ENCODE assay signal across 25 cellular contexts in genomic region chr1:204659061-204659460, GRCh38. TPM values are rescaled to one million over a fixed set of nuclear protein-coding genes. Genes with fewer than 3 reads are reported as not detected.
DNase-seq lines count a peak whose midpoint lies in the region.
"Had no signal": no experiment of that assay in that cellular context is flagged by ENCODE, and none has a peak within 500 bp of the region (broad histone marks: within the 10 kb centered on the region; RNA-seq: fewer than 3 reads in every experiment).

No MANE protein-coding gene starts in this region.

- H3K14ac ChIP-seq in neuronal stem cell (ENCODE audit: low read length) = no peak overlapping the region

- no peak overlapping the region for H2BK120ac ChIP-seq in neuronal stem cell (ENCODE audit: low read depth, low read length)

- H2AK5ac ChIP-seq in neuronal stem cell (ENCODE audit: low read depth, low read length) = no peak overlapping the region

- H3K9ac ChIP-seq in neuronal stem cell (ENCODE audit: low read depth, low read length, poor library complexity) = no peak overlapping the region
- H3K9ac ChIP-seq: BLaER1 had no signal

- H3K36me3 ChIP-seq in neuronal stem cell (replicated peaks in 1 of 2; ENCODE audit: control insufficient read depth in 2 of 2, insufficient read depth in 2 of 2, low read length in 2 of 2) = no peaks in the 10 kb centered on the region
- H3K36me3 ChIP-seq: gastroesophageal sphincter, HAP-1, stomach, upper lobe of left lung had no signal

- no peaks in the 10 kb centered on the region for H3K9me3 ChIP-seq in neuronal stem cell (replicated peaks in 1 of 2; ENCODE audit: control insufficient read depth in 2 of 2, insufficient read depth in 1 of 2, low read depth in 1 of 2, low read length in 2 of 2)
- H3K9me3 ChIP-seq: BLaER1, gastroesophageal sphincter, HAP-1, stomach, upper lobe of left lung had no signal

- peaks cover 7 to 10% of the 10 kb centered on the region in 2 donors for H3K4me1 ChIP-seq in neuronal stem cell (ENCODE audit: control insufficient read depth in 2 of 2, insufficient read depth in 1 of 2, low read depth in 1 of 2, low read length in 2 of 2)
- H3K4me1 ChIP-seq: HAP-1, upper lobe of left lung had no signal

- H2BK12ac ChIP-seq in neuronal stem cell (ENCODE audit: low read length) = no peak overlapping the region

- H3K23ac ChIP-seq in neuronal stem cell (ENCODE audit: low read depth, low read length, poor library complexity) = peak overlapping the region; percentile 23

- H2BK15ac ChIP-seq in neuronal stem cell (ENCODE audit: low read length) = no peak overlapping the region

- no peaks in the 10 kb centered on the region for H3K79me1 ChIP-seq in neuronal stem cell (ENCODE audit: low read depth, low read length)

- no peak overlapping the region for H2BK5ac ChIP-seq in neuronal stem cell (ENCODE audit: low read length)

- no peak overlapping the region for H3K27ac ChIP-seq in neuronal stem cell (replicated peaks; ENCODE audit: low read length)
- H3K27ac ChIP-seq: 22Rv1, BLaER1, gastroesophageal sphincter, skin epidermis, stomach, upper lobe of left lung had no signal

- no CpG with 5 or more reads among the region's 3 CpGs for WGBS in neuronal stem cell (ENCODE audit: extremely low coverage in 2 of 2, insufficient read length in 2 of 2, insufficient replicate concordance in 1 of 2), 2 donors

- H3K4ac ChIP-seq in neuronal stem cell (ENCODE audit: low read length) = no peak overlapping the region

- no peak overlapping the region for H4K8ac ChIP-seq in neuronal stem cell (ENCODE audit: low read depth, low read length)

- DNase-seq in NCI-H1417 (lab: John Stamatoyannopoulos, UW) = peak; percentile 39 to 98 (median 89)
- no peak for DNase-seq in NCI-H1417 treated with DMSO at 0.1 percent for 48 hours (lab: John Stamatoyannopoulos, UW)
- DNase-seq in NCI-H1092 treated with DMSO at 0.1 percent for 48 hours (lab: John Stamatoyannopoulos, UW) = peak; percentile 77
- peak; percentile 7 for DNase-seq in RKO (ENCODE audit: low spot score)
- no peak for DNase-seq in neuronal stem cell (ENCODE audit: low spot score)
- DNase-seq in SIG-M5 treated with dmso at 0.1 percent for 504 hours (lab: John Stamatoyannopoulos, UW; ENCODE audit: unreplicated experiment) = no peak
- no peak for DNase-seq in NCI-H2171 treated with DMSO at 0.1 percent for 48 hours (lab: John Stamatoyannopoulos, UW)
- DNase-seq in cerebellum (ENCODE audit: low spot score) = no peak
- DNase-seq: activated CD4-positive, alpha-beta T cell treated with anti-CD3 and anti-CD28 coated beads, Interleukin-2, amount 50 U/mL, for 4 hours; activated gamma-delta T cell; amygdala; Calu3; central memory CD4-positive, alpha-beta T cell; left cardiac atrium; MM.1S; NCI-H226; stimulated activated CD4-positive, alpha-beta T cell treated with anti-CD3 and anti-CD28 coated beads, Interleukin-2, amount 100 ng/mL, for 48 hours; stomach; T-helper 1 cell; upper lobe of left lung had no signal

- H2AFZ ChIP-seq in neuronal stem cell (ENCODE audit: low read length) = no peak overlapping the region

- H3K18ac ChIP-seq in neuronal stem cell (ENCODE audit: low read length) = no peak overlapping the region

- no peak overlapping the region for H4K91ac ChIP-seq in neuronal stem cell (ENCODE audit: low read depth, low read length, poor library complexity)

- H3K4me3 ChIP-seq in neuronal stem cell (ENCODE audit: low read length in 2 of 2) = no peak overlapping the region
- H3K4me3 ChIP-seq: BLaER1, gastroesophageal sphincter, HAP-1, skin epidermis, stomach, upper lobe of left lung had no signal

- no peak overlapping the region for H3K4me2 ChIP-seq in neuronal stem cell (ENCODE audit: insufficient read depth, low read length, poor library complexity, severe bottlenecking)
- H3K4me2 ChIP-seq: BLaER1 had no signal

- no peaks in the 10 kb centered on the region for H3K27me3 ChIP-seq in neuronal stem cell (ENCODE audit: control insufficient read depth in 3 of 3, insufficient read depth in 3 of 3, low read depth in 1 of 3, low read length in 3 of 3)
- H3K27me3 ChIP-seq: BLaER1, gastroesophageal sphincter, upper lobe of left lung had no signal

RNA-seq across cellular contexts. Expression of gene LRRN2, which starts 26.5 kb away (rescaled TPM):
- 7.0 TPM for polyA plus RNA-seq in neuronal stem cell (2013, experiment 1 of 2)
- polyA plus RNA-seq in neuronal stem cell (2013, experiment 2 of 2) = 7.3 TPM
- total RNA-seq in cerebellum = 10.8 TPM
- total RNA-seq: Calu3 had no signal

Comparison
In these comparisons a context has a peak if more than half of its experiments do, and no peak if none do; other contexts are left out.
1. DNase-seq: peak in NCI-H1417 (3 of 3), NCI-H1092 treated with DMSO at 0.1 percent for 48 hours (single experiment) and RKO (single experiment); none in NCI-H1417 treated with DMSO at 0.1 percent for 48 hours (single experiment), neuronal stem cell (single experiment), SIG-M5 treated with dmso at 0.1 percent for 504 hours (single experiment), NCI-H2171 treated with DMSO at 0.1 percent for 48 hours (single experiment) and cerebellum (single experiment).